8 cellular contexts compared by ENCODE assay signal in the genomic region with DNA sequence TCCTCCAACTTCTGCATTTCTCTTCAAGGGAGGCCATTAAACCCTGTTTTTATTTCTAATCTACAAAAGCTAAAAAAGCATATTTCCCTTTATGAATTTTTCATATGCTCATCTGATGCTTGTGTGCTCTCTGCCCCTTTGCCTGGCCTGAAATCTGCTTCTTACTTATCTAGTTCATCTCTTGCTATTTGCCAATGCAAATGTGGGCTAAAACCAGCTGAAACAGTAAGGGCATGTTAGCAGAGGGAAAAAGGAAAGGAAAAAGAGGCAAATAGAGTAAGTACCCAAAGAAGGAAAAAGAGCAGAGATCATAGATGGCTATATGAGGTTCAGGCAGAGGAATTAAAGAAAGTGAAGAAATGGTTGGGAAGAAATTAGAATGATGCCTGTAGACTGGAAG.
"Had no signal": no experiment of that assay in that cellular context is flagged by ENCODE, and none has a peak within 500 bp of the region (broad histone marks: within the 10 kb centered on the region; RNA-seq: fewer than 3 reads in every experiment).

No MANE protein-coding gene starts in this region.

- FAIRE-seq: G401.6, GM12878, GM12891, GM12892, GM18507, GM19239 had no signal

- DNase-seq: GDM1, GF-D8 had no signal

- H3K4me3 ChIP-seq: GM12878 had no signal

- ATAC-seq: GM12878 had no signal
